1 cellular context compared by ENCODE assay signal in the genomic region with DNA sequence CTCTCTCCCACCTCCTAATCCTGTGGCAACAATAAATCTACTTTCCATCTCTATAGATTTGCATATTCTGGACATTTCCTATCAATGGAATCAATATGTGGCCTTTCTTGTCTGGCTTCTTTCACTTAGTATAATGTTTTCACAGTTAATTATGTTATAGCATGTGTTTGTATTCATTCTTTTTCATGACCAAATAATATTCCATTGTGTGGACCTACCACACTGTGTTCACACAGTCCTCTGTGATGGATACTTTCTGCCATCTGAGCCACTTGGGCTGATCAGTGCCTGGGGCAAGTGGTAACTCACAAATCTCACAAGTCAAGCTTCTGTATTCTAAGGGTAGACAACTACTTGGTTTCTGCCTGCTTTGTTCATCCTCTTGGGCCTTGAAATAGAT.
TF ChIP-seq lines count a peak whose summit lies in the region.

No MANE protein-coding gene starts in this region.

TF ChIP-seq in GM12878, 131 proteins besides CTCF, POLR2A, EP300 and RAD21:
- TF ChIP-seq ZNF274 (IDR thresholded peaks at IDR 0.05; ENCODE audit: insufficient read depth, insufficient read length) (no peak), GATAD2B (conservative IDR thresholded peaks at IDR 0.05; ENCODE audit: low read depth) (no peak), CBX3 (IDR thresholded peaks at IDR 0.05; ENCODE audit: borderline replicate concordance, low read depth) (no peak), SREBF2 (IDR thresholded peaks at IDR 0.05; ENCODE audit: low read length) (no peak), SPI1 (IDR thresholded peaks at IDR 0.05; ENCODE audit: borderline replicate concordance, insufficient read depth, low read depth, low read length) (no peak), WRNIP1 (IDR thresholded peaks at IDR 0.05; ENCODE audit: borderline replicate concordance, low read depth, low read length) (no peak), SUZ12 (IDR thresholded peaks at IDR 0.05; ENCODE audit: unreplicated experiment) (no peak), POLR2AphosphoS5 (IDR thresholded peaks at IDR 0.05; ENCODE audit: low read length) (no peak), TARDBP (IDR thresholded peaks at IDR 0.05; ENCODE audit: borderline replicate concordance) (no peak), SIN3A (IDR thresholded peaks at IDR 0.05; ENCODE audit: low read depth, low read length) (no peak), RELA (IDR thresholded peaks at IDR 0.05; ENCODE audit: borderline replicate concordance, partially characterized antibody) (no peak), CHD2 (IDR thresholded peaks at IDR 0.05; ENCODE audit: borderline replicate concordance, low read depth, low read length) (no peak)
- TF ChIP-seq, protein P1, sequence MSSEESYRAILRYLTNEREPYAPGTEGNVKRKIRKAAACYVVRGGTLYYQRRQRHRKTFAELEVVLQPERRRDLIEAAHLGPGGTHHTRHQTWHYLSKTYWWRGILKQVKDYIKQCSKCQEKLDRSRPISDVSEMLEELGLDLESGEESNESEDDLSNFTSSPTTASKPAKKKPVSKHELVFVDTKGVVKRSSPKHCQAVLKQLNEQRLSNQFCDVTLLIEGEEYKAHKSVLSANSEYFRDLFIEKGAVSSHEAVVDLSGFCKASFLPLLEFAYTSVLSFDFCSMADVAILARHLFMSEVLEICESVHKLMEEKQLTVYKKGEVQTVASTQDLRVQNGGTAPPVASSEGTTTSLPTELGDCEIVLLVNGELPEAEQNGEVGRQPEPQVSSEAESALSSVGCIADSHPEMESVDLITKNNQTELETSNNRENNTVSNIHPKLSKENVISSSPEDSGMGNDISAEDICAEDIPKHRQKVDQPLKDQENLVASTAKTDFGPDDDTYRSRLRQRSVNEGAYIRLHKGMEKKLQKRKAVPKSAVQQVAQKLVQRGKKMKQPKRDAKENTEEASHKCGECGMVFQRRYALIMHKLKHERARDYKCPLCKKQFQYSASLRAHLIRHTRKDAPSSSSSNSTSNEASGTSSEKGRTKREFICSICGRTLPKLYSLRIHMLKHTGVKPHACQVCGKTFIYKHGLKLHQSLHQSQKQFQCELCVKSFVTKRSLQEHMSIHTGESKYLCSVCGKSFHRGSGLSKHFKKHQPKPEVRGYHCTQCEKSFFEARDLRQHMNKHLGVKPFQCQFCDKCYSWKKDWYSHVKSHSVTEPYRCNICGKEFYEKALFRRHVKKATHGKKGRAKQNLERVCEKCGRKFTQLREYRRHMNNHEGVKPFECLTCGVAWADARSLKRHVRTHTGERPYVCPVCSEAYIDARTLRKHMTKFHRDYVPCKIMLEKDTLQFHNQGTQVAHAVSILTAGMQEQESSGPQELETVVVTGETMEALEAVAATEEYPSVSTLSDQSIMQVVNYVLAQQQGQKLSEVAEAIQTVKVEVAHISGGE (CRISPR knock-in tag; IDR thresholded peaks at IDR 0.05): no peak
- TF ChIP-seq, protein P2, sequence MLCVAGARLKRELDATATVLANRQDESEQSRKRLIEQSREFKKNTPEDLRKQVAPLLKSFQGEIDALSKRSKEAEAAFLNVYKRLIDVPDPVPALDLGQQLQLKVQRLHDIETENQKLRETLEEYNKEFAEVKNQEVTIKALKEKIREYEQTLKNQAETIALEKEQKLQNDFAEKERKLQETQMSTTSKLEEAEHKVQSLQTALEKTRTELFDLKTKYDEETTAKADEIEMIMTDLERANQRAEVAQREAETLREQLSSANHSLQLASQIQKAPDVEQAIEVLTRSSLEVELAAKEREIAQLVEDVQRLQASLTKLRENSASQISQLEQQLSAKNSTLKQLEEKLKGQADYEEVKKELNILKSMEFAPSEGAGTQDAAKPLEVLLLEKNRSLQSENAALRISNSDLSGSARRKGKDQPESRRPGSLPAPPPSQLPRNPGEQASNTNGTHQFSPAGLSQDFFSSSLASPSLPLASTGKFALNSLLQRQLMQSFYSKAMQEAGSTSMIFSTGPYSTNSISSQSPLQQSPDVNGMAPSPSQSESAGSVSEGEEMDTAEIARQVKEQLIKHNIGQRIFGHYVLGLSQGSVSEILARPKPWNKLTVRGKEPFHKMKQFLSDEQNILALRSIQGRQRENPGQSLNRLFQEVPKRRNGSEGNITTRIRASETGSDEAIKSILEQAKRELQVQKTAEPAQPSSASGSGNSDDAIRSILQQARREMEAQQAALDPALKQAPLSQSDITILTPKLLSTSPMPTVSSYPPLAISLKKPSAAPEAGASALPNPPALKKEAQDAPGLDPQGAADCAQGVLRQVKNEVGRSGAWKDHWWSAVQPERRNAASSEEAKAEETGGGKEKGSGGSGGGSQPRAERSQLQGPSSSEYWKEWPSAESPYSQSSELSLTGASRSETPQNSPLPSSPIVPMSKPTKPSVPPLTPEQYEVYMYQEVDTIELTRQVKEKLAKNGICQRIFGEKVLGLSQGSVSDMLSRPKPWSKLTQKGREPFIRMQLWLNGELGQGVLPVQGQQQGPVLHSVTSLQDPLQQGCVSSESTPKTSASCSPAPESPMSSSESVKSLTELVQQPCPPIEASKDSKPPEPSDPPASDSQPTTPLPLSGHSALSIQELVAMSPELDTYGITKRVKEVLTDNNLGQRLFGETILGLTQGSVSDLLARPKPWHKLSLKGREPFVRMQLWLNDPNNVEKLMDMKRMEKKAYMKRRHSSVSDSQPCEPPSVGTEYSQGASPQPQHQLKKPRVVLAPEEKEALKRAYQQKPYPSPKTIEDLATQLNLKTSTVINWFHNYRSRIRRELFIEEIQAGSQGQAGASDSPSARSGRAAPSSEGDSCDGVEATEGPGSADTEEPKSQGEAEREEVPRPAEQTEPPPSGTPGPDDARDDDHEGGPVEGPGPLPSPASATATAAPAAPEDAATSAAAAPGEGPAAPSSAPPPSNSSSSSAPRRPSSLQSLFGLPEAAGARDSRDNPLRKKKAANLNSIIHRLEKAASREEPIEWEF (IDR thresholded peaks at IDR 0.05; ENCODE audit: insufficient replicate concordance, low read depth, low read length): no peak
- TF ChIP-seq, protein P3, sequence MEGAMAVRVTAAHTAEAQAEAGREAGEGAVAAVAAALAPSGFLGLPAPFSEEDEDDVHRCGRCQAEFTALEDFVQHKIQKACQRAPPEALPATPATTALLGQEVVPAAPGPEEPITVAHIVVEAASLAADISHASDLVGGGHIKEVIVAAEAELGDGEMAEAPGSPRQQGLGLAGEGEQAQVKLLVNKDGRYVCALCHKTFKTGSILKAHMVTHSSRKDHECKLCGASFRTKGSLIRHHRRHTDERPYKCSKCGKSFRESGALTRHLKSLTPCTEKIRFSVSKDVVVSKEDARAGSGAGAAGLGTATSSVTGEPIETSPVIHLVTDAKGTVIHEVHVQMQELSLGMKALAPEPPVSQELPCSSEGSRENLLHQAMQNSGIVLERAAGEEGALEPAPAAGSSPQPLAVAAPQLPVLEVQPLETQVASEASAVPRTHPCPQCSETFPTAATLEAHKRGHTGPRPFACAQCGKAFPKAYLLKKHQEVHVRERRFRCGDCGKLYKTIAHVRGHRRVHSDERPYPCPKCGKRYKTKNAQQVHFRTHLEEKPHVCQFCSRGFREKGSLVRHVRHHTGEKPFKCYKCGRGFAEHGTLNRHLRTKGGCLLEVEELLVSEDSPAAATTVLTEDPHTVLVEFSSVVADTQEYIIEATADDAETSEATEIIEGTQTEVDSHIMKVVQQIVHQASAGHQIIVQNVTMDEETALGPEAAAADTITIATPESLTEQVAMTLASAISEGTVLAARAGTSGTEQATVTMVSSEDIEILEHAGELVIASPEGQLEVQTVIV (IDR thresholded peaks at IDR 0.05; ENCODE audit: borderline replicate concordance, partially characterized antibody): no peak
- TF ChIP-seq, protein P4, sequence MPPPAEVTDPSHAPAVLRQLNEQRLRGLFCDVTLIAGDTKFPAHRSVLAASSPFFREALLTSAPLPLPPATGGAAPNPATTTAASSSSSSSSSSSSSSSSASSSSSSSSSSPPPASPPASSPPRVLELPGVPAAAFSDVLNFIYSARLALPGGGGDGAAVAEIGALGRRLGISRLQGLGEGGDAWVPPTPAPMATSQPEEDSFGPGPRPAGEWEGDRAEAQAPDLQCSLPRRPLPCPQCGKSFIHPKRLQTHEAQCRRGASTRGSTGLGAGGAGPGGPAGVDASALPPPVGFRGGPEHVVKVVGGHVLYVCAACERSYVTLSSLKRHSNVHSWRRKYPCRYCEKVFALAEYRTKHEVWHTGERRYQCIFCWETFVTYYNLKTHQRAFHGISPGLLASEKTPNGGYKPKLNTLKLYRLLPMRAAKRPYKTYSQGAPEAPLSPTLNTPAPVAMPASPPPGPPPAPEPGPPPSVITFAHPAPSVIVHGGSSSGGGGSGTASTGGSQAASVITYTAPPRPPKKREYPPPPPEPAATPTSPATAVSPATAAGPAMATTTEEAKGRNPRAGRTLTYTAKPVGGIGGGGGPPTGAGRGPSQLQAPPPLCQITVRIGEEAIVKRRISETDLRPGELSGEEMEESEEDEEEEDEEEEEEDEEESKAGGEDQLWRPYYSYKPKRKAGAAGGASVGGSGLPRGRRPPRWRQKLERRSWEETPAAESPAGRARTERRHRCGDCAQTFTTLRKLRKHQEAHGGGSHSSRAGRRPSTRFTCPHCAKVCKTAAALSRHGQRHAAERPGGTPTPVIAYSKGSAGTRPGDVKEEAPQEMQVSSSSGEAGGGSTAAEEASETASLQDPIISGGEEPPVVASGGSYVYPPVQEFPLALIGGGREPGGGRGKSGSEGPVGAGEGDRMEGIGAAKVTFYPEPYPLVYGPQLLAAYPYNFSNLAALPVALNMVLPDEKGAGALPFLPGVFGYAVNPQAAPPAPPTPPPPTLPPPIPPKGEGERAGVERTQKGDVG (CRISPR knock-in tag; IDR thresholded peaks at IDR 0.05): no peak
TF ChIP-seq in GM12878: peak in this region for 0.
